1 cellular context compared by ENCODE assay signal in genomic region chr3:66500575-66501482, GRCh38.
TF ChIP-seq lines count a peak whose summit lies in the region.

LRIG1 (minus strand) TSS chr3:66501022; CDS start chr3:66500407, 615 bp downstream.

TF ChIP-seq in WTC11, 78 proteins besides CTCF, POLR2A, EP300 and RAD21 (continued from another document):
- TF ChIP-seq, protein P1, sequence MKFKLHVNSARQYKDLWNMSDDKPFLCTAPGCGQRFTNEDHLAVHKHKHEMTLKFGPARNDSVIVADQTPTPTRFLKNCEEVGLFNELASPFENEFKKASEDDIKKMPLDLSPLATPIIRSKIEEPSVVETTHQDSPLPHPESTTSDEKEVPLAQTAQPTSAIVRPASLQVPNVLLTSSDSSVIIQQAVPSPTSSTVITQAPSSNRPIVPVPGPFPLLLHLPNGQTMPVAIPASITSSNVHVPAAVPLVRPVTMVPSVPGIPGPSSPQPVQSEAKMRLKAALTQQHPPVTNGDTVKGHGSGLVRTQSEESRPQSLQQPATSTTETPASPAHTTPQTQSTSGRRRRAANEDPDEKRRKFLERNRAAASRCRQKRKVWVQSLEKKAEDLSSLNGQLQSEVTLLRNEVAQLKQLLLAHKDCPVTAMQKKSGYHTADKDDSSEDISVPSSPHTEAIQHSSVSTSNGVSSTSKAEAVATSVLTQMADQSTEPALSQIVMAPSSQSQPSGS (CRISPR knock-in tag; IDR thresholded peaks at IDR 0.05; ENCODE audit: borderline replicate concordance, low read depth): no peak
- TF ChIP-seq SP1 (CRISPR knock-in tag; conservative IDR thresholded peaks at IDR 0.05) (peak; percentile 97), CBFB (CRISPR knock-in tag; IDR thresholded peaks at IDR 0.05; ENCODE audit: low read depth) (0 out of 2 replicates have a peak, but pooled peaks have one; percentile 17), TCF7 (CRISPR knock-in tag; IDR thresholded peaks at IDR 0.05; ENCODE audit: low read depth) (0 out of 2 replicates have a peak, but pooled peaks have one; percentile 40), FOXJ3 (CRISPR knock-in tag; IDR thresholded peaks at IDR 0.05; ENCODE audit: borderline replicate concordance) (no peak), ZNF232 (CRISPR knock-in tag; IDR thresholded peaks at IDR 0.05) (0 out of 2 replicates have a peak, but pooled peaks have one; percentile 43), USF1 (CRISPR knock-in tag; IDR thresholded peaks at IDR 0.05) (peak; percentile 8; the same call in 1 of the 2 replicates), TP53 (CRISPR knock-in tag; IDR thresholded peaks at IDR 0.05) (no peak; the same call in 1 of the 2 replicates), JAZF1 (CRISPR knock-in tag; IDR thresholded peaks at IDR 0.05) (no peak), ZNF263 (CRISPR knock-in tag; IDR thresholded peaks at IDR 0.05; ENCODE audit: low read depth) (peak; percentile 56), FOXK1 (CRISPR knock-in tag; IDR thresholded peaks at IDR 0.05) (peak; percentile 29; the same call in 1 of the 2 replicates), GRHL2 (CRISPR knock-in tag; IDR thresholded peaks at IDR 0.05; ENCODE audit: insufficient replicate concordance, severe bottlenecking) (no peak), SMAD3 (CRISPR knock-in tag; IDR thresholded peaks at IDR 0.05; ENCODE audit: borderline replicate concordance) (no peak), NR3C1 (CRISPR knock-in tag; conservative IDR thresholded peaks at IDR 0.05; ENCODE audit: low read depth) (no peak), CREM (CRISPR knock-in tag; IDR thresholded peaks at IDR 0.05) (peak; percentile 56), ESRRA (CRISPR knock-in tag; IDR thresholded peaks at IDR 0.05; ENCODE audit: borderline replicate concordance) (no peak), OVOL2 (CRISPR knock-in tag; IDR thresholded peaks at IDR 0.05; ENCODE audit: borderline replicate concordance) (no peak), NFYB (CRISPR knock-in tag; conservative IDR thresholded peaks at IDR 0.05; ENCODE audit: low read depth) (peak; percentile 86)
- TF ChIP-seq, protein P2, sequence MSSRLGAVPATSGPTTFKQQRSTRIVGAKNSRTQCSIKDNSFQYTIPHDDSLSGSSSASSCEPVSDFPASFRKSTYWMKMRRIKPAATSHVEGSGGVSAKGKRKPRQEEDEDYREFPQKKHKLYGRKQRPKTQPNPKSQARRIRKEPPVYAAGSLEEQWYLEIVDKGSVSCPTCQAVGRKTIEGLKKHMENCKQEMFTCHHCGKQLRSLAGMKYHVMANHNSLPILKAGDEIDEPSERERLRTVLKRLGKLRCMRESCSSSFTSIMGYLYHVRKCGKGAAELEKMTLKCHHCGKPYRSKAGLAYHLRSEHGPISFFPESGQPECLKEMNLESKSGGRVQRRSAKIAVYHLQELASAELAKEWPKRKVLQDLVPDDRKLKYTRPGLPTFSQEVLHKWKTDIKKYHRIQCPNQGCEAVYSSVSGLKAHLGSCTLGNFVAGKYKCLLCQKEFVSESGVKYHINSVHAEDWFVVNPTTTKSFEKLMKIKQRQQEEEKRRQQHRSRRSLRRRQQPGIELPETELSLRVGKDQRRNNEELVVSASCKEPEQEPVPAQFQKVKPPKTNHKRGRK (CRISPR knock-in tag; IDR thresholded peaks at IDR 0.05; ENCODE audit: borderline replicate concordance): no peak
- TF ChIP-seq, protein P3, sequence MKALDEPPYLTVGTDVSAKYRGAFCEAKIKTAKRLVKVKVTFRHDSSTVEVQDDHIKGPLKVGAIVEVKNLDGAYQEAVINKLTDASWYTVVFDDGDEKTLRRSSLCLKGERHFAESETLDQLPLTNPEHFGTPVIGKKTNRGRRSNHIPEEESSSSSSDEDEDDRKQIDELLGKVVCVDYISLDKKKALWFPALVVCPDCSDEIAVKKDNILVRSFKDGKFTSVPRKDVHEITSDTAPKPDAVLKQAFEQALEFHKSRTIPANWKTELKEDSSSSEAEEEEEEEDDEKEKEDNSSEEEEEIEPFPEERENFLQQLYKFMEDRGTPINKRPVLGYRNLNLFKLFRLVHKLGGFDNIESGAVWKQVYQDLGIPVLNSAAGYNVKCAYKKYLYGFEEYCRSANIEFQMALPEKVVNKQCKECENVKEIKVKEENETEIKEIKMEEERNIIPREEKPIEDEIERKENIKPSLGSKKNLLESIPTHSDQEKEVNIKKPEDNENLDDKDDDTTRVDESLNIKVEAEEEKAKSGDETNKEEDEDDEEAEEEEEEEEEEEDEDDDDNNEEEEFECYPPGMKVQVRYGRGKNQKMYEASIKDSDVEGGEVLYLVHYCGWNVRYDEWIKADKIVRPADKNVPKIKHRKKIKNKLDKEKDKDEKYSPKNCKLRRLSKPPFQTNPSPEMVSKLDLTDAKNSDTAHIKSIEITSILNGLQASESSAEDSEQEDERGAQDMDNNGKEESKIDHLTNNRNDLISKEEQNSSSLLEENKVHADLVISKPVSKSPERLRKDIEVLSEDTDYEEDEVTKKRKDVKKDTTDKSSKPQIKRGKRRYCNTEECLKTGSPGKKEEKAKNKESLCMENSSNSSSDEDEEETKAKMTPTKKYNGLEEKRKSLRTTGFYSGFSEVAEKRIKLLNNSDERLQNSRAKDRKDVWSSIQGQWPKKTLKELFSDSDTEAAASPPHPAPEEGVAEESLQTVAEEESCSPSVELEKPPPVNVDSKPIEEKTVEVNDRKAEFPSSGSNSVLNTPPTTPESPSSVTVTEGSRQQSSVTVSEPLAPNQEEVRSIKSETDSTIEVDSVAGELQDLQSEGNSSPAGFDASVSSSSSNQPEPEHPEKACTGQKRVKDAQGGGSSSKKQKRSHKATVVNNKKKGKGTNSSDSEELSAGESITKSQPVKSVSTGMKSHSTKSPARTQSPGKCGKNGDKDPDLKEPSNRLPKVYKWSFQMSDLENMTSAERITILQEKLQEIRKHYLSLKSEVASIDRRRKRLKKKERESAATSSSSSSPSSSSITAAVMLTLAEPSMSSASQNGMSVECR (CRISPR knock-in tag; IDR thresholded peaks at IDR 0.05; ENCODE audit: borderline replicate concordance): 0 out of 2 replicates have a peak, but pooled peaks have one; percentile 8
- TF ChIP-seq, protein P4, sequence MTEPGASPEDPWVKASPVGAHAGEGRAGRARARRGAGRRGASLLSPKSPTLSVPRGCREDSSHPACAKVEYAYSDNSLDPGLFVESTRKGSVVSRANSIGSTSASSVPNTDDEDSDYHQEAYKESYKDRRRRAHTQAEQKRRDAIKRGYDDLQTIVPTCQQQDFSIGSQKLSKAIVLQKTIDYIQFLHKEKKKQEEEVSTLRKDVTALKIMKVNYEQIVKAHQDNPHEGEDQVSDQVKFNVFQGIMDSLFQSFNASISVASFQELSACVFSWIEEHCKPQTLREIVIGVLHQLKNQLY (CRISPR knock-in tag; IDR thresholded peaks at IDR 0.05): 0 out of 2 replicates have a peak, but pooled peaks have one; percentile 65
- TF ChIP-seq, protein P5, sequence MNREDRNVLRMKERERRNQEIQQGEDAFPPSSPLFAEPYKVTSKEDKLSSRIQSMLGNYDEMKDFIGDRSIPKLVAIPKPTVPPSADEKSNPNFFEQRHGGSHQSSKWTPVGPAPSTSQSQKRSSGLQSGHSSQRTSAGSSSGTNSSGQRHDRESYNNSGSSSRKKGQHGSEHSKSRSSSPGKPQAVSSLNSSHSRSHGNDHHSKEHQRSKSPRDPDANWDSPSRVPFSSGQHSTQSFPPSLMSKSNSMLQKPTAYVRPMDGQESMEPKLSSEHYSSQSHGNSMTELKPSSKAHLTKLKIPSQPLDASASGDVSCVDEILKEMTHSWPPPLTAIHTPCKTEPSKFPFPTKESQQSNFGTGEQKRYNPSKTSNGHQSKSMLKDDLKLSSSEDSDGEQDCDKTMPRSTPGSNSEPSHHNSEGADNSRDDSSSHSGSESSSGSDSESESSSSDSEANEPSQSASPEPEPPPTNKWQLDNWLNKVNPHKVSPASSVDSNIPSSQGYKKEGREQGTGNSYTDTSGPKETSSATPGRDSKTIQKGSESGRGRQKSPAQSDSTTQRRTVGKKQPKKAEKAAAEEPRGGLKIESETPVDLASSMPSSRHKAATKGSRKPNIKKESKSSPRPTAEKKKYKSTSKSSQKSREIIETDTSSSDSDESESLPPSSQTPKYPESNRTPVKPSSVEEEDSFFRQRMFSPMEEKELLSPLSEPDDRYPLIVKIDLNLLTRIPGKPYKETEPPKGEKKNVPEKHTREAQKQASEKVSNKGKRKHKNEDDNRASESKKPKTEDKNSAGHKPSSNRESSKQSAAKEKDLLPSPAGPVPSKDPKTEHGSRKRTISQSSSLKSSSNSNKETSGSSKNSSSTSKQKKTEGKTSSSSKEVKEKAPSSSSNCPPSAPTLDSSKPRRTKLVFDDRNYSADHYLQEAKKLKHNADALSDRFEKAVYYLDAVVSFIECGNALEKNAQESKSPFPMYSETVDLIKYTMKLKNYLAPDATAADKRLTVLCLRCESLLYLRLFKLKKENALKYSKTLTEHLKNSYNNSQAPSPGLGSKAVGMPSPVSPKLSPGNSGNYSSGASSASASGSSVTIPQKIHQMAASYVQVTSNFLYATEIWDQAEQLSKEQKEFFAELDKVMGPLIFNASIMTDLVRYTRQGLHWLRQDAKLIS (CRISPR knock-in tag; IDR thresholded peaks at IDR 0.05; ENCODE audit: borderline replicate concordance): 0 out of 2 replicates have a peak, but pooled peaks have one; percentile 46
- TF ChIP-seq, protein P6, sequence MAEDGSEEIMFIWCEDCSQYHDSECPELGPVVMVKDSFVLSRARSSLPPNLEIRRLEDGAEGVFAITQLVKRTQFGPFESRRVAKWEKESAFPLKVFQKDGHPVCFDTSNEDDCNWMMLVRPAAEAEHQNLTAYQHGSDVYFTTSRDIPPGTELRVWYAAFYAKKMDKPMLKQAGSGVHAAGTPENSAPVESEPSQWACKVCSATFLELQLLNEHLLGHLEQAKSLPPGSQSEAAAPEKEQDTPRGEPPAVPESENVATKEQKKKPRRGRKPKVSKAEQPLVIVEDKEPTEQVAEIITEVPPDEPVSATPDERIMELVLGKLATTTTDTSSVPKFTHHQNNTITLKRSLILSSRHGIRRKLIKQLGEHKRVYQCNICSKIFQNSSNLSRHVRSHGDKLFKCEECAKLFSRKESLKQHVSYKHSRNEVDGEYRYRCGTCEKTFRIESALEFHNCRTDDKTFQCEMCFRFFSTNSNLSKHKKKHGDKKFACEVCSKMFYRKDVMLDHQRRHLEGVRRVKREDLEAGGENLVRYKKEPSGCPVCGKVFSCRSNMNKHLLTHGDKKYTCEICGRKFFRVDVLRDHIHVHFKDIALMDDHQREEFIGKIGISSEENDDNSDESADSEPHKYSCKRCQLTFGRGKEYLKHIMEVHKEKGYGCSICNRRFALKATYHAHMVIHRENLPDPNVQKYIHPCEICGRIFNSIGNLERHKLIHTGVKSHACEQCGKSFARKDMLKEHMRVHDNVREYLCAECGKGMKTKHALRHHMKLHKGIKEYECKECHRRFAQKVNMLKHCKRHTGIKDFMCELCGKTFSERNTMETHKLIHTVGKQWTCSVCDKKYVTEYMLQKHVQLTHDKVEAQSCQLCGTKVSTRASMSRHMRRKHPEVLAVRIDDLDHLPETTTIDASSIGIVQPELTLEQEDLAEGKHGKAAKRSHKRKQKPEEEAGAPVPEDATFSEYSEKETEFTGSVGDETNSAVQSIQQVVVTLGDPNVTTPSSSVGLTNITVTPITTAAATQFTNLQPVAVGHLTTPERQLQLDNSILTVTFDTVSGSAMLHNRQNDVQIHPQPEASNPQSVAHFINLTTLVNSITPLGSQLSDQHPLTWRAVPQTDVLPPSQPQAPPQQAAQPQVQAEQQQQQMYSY (CRISPR knock-in tag; IDR thresholded peaks at IDR 0.05): no peak
- TF ChIP-seq, protein P7, sequence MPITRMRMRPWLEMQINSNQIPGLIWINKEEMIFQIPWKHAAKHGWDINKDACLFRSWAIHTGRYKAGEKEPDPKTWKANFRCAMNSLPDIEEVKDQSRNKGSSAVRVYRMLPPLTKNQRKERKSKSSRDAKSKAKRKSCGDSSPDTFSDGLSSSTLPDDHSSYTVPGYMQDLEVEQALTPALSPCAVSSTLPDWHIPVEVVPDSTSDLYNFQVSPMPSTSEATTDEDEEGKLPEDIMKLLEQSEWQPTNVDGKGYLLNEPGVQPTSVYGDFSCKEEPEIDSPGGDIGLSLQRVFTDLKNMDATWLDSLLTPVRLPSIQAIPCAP (CRISPR knock-in tag; IDR thresholded peaks at IDR 0.05): no peak
